Comparison of ENCODE assay signal across 25 cellular contexts in genomic region chr5:137113161-137113560, GRCh38.
"Had no signal": no experiment of that assay in that cellular context is flagged by ENCODE, and none has a peak within 500 bp of the region (broad histone marks: within the 10 kb centered on the region; RNA-seq: fewer than 3 reads in every experiment).

No MANE protein-coding gene starts in this region.

- H3K36me3 Mint-ChIP-seq: immature natural killer cell; naive thymus-derived CD4-positive, alpha-beta T cell had no signal

- H3K9me3 Mint-ChIP-seq: dendritic cell treated with granulocyte-macrophage colony-stimulating factor and Interleukin-4, amounts not matched to agents 40 ng/mL and 50 ng/mL, for 4 days; endodermal cell had no signal

- DNase-seq: colonic mucosa; cortex of kidney; effector CD8-positive, alpha-beta T cell; effector memory CD8-positive, alpha-beta T cell; endodermal cell; erythroblast; foreskin keratinocyte; heart left ventricle; hypothalamus; immature natural killer cell; left cardiac atrium; left lung; left ventricle myocardium superior; lower lobe of right lung; mesenchymal stem cell; midbrain; naive thymus-derived CD4-positive, alpha-beta T cell had no signal

- H3K4me1 Mint-ChIP-seq: immature natural killer cell had no signal

- FAIRE-seq: endometrium, frontal cortex, keratinocyte had no signal

- H3K9me3 ChIP-seq: colonic mucosa, esophagus muscularis mucosa, gastroesophageal sphincter, heart left ventricle, left lung, lower lobe of right lung had no signal

- H3K4me3 ChIP-seq: colonic mucosa, esophagus muscularis mucosa, gastroesophageal sphincter, heart left ventricle, hepatocyte, left lung, lower lobe of right lung had no signal

- H3K4me1 ChIP-seq: colonic mucosa, esophagus muscularis mucosa, foreskin keratinocyte, gastroesophageal sphincter, heart left ventricle, left lung, lower lobe of right lung had no signal

- H3K27ac Mint-ChIP-seq: dendritic cell treated with granulocyte-macrophage colony-stimulating factor and Interleukin-4, amounts not matched to agents 40 ng/mL and 50 ng/mL, for 4 days; effector memory CD8-positive, alpha-beta T cell; endodermal cell; immature natural killer cell; naive thymus-derived CD4-positive, alpha-beta T cell had no signal

- H3K79me2 ChIP-seq: hepatocyte had no signal

- H3K36me3 ChIP-seq: colonic mucosa, esophagus muscularis mucosa, gastroesophageal sphincter, heart left ventricle, left lung, lower lobe of right lung had no signal

- H3K27me3 ChIP-seq: colonic mucosa, esophagus muscularis mucosa, gastroesophageal sphincter, heart left ventricle, hepatocyte, left lung had no signal

- H2AFZ ChIP-seq: hepatocyte had no signal

- H3K27ac ChIP-seq: colonic mucosa, epithelial cell of prostate, esophagus muscularis mucosa, foreskin keratinocyte, gastroesophageal sphincter, heart left ventricle, left lung, lower lobe of right lung had no signal

- ATAC-seq: effector memory CD8-positive, alpha-beta T cell; foreskin keratinocyte; gastroesophageal sphincter; heart left ventricle; left lung; left ventricle myocardium superior; lower lobe of right lung; naive thymus-derived CD4-positive, alpha-beta T cell had no signal

- H3K4me3 Mint-ChIP-seq: dendritic cell treated with granulocyte-macrophage colony-stimulating factor and Interleukin-4, amounts not matched to agents 40 ng/mL and 50 ng/mL, for 4 days; effector memory CD8-positive, alpha-beta T cell; endodermal cell; immature natural killer cell; naive thymus-derived CD4-positive, alpha-beta T cell had no signal
